ENCODE assay signal across 1 cellular context in the genomic region with DNA sequence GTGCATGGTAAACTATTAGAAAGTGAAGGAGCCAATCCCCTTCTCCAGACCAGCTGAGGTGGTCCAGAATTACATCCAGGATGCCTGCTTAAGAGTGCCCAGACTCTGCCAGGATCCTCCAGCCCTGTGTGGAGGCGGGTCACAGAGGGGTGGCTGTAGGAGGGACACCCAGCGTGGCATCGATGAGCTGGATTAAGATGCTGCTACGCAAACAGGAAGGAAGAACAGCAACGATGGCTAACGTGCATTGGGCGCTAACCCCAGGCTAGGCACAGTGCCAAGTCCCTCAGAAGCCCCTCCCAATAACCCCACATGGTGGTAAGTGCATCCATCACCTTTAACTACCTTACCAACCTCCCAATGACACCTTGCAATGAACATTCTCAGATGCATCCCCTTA.
TF ChIP-seq lines count a peak whose summit lies in the region.

No MANE protein-coding gene starts in this region.

TF ChIP-seq in GM23338, 12 proteins besides CTCF, POLR2A, EP300 and RAD21 (continued from another document):
- TF ChIP-seq, protein P1, sequence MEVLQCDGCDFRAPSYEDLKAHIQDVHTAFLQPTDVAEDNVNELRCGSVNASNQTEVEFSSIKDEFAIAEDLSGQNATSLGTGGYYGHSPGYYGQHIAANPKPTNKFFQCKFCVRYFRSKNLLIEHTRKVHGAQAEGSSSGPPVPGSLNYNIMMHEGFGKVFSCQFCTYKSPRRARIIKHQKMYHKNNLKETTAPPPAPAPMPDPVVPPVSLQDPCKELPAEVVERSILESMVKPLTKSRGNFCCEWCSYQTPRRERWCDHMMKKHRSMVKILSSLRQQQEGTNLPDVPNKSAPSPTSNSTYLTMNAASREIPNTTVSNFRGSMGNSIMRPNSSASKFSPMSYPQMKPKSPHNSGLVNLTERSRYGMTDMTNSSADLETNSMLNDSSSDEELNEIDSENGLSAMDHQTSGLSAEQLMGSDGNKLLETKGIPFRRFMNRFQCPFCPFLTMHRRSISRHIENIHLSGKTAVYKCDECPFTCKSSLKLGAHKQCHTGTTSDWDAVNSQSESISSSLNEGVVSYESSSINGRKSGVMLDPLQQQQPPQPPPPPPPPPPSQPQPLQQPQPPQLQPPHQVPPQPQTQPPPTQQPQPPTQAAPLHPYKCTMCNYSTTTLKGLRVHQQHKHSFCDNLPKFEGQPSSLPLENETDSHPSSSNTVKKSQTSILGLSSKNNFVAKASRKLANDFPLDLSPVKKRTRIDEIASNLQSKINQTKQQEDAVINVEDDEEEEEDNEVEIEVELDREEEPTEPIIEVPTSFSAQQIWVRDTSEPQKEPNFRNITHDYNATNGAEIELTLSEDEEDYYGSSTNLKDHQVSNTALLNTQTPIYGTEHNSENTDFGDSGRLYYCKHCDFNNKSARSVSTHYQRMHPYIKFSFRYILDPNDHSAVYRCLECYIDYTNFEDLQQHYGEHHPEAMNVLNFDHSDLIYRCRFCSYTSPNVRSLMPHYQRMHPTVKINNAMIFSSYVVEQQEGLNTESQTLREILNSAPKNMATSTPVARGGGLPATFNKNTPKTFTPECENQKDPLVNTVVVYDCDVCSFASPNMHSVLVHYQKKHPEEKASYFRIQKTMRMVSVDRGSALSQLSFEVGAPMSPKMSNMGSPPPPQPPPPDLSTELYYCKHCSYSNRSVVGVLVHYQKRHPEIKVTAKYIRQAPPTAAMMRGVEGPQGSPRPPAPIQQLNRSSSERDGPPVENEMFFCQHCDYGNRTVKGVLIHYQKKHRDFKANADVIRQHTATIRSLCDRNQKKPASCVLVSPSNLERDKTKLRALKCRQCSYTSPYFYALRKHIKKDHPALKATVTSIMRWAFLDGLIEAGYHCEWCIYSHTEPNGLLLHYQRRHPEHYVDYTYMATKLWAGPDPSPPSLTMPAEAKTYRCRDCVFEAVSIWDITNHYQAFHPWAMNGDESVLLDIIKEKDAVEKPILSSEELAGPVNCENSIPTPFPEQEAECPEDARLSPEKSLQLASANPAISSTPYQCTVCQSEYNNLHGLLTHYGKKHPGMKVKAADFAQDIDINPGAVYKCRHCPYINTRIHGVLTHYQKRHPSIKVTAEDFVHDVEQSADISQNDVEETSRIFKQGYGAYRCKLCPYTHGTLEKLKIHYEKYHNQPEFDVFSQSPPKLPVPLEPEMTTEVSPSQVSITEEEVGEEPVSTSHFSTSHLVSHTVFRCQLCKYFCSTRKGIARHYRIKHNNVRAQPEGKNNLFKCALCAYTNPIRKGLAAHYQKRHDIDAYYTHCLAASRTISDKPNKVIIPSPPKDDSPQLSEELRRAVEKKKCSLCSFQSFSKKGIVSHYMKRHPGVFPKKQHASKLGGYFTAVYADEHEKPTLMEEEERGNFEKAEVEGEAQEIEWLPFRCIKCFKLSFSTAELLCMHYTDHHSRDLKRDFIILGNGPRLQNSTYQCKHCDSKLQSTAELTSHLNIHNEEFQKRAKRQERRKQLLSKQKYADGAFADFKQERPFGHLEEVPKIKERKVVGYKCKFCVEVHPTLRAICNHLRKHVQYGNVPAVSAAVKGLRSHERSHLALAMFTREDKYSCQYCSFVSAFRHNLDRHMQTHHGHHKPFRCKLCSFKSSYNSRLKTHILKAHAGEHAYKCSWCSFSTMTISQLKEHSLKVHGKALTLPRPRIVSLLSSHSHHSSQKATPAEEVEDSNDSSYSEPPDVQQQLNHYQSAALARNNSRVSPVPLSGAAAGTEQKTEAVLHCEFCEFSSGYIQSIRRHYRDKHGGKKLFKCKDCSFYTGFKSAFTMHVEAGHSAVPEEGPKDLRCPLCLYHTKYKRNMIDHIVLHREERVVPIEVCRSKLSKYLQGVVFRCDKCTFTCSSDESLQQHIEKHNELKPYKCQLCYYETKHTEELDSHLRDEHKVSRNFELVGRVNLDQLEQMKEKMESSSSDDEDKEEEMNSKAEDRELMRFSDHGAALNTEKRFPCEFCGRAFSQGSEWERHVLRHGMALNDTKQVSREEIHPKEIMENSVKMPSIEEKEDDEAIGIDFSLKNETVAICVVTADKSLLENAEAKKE (CRISPR knock-in tag; IDR thresholded peaks at IDR 0.05) = no peak
- TF ChIP-seq ZNF114 (CRISPR knock-in tag; IDR thresholded peaks at IDR 0.05) (no peak), CREB1 (CRISPR knock-in tag; IDR thresholded peaks at IDR 0.05; ENCODE audit: low read depth) (no peak), POLR2AphosphoS5 (IDR thresholded peaks at IDR 0.05; ENCODE audit: low read depth) (no peak), JUNB (IDR thresholded peaks at IDR 0.05; ENCODE audit: unreplicated experiment) (no peak)
- TF ChIP-seq, protein P2, sequence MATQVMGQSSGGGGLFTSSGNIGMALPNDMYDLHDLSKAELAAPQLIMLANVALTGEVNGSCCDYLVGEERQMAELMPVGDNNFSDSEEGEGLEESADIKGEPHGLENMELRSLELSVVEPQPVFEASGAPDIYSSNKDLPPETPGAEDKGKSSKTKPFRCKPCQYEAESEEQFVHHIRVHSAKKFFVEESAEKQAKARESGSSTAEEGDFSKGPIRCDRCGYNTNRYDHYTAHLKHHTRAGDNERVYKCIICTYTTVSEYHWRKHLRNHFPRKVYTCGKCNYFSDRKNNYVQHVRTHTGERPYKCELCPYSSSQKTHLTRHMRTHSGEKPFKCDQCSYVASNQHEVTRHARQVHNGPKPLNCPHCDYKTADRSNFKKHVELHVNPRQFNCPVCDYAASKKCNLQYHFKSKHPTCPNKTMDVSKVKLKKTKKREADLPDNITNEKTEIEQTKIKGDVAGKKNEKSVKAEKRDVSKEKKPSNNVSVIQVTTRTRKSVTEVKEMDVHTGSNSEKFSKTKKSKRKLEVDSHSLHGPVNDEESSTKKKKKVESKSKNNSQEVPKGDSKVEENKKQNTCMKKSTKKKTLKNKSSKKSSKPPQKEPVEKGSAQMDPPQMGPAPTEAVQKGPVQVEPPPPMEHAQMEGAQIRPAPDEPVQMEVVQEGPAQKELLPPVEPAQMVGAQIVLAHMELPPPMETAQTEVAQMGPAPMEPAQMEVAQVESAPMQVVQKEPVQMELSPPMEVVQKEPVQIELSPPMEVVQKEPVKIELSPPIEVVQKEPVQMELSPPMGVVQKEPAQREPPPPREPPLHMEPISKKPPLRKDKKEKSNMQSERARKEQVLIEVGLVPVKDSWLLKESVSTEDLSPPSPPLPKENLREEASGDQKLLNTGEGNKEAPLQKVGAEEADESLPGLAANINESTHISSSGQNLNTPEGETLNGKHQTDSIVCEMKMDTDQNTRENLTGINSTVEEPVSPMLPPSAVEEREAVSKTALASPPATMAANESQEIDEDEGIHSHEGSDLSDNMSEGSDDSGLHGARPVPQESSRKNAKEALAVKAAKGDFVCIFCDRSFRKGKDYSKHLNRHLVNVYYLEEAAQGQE (IDR thresholded peaks at IDR 0.05; ENCODE audit: unreplicated experiment) = no peak
